ENCODE assay signal across 1 cellular context in genomic region chrX:27918799-27919198, GRCh38.
TF ChIP-seq lines count a peak whose summit lies in the region.

No MANE protein-coding gene starts in this region.

TF ChIP-seq in WTC11, 78 proteins besides CTCF, POLR2A, EP300 and RAD21 (continued from another document):
- TF ChIP-seq ZNF532 (CRISPR knock-in tag; IDR thresholded peaks at IDR 0.05; ENCODE audit: borderline replicate concordance) = no peak
- TF ChIP-seq, protein P1, sequence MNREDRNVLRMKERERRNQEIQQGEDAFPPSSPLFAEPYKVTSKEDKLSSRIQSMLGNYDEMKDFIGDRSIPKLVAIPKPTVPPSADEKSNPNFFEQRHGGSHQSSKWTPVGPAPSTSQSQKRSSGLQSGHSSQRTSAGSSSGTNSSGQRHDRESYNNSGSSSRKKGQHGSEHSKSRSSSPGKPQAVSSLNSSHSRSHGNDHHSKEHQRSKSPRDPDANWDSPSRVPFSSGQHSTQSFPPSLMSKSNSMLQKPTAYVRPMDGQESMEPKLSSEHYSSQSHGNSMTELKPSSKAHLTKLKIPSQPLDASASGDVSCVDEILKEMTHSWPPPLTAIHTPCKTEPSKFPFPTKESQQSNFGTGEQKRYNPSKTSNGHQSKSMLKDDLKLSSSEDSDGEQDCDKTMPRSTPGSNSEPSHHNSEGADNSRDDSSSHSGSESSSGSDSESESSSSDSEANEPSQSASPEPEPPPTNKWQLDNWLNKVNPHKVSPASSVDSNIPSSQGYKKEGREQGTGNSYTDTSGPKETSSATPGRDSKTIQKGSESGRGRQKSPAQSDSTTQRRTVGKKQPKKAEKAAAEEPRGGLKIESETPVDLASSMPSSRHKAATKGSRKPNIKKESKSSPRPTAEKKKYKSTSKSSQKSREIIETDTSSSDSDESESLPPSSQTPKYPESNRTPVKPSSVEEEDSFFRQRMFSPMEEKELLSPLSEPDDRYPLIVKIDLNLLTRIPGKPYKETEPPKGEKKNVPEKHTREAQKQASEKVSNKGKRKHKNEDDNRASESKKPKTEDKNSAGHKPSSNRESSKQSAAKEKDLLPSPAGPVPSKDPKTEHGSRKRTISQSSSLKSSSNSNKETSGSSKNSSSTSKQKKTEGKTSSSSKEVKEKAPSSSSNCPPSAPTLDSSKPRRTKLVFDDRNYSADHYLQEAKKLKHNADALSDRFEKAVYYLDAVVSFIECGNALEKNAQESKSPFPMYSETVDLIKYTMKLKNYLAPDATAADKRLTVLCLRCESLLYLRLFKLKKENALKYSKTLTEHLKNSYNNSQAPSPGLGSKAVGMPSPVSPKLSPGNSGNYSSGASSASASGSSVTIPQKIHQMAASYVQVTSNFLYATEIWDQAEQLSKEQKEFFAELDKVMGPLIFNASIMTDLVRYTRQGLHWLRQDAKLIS (CRISPR knock-in tag; IDR thresholded peaks at IDR 0.05; ENCODE audit: borderline replicate concordance) = no peak
- TF ChIP-seq KAT7 (CRISPR knock-in tag; IDR thresholded peaks at IDR 0.05; ENCODE audit: borderline replicate concordance) = no peak
- TF ChIP-seq, protein P2, sequence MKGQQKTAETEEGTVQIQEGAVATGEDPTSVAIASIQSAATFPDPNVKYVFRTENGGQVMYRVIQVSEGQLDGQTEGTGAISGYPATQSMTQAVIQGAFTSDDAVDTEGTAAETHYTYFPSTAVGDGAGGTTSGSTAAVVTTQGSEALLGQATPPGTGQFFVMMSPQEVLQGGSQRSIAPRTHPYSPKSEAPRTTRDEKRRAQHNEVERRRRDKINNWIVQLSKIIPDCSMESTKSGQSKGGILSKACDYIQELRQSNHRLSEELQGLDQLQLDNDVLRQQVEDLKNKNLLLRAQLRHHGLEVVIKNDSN (CRISPR knock-in tag; IDR thresholded peaks at IDR 0.05) = no peak
- TF ChIP-seq PRRX2 (CRISPR knock-in tag; IDR thresholded peaks at IDR 0.05) = no peak
- no peak for TF ChIP-seq GTF2I (CRISPR knock-in tag; conservative IDR thresholded peaks at IDR 0.05)
- no peak for TF ChIP-seq ZNF512 (CRISPR knock-in tag; IDR thresholded peaks at IDR 0.05; ENCODE audit: borderline replicate concordance)
- no peak for TF ChIP-seq ELF4 (CRISPR knock-in tag; IDR thresholded peaks at IDR 0.05; ENCODE audit: low read depth)
- no peak for TF ChIP-seq EMX1 (CRISPR knock-in tag; IDR thresholded peaks at IDR 0.05)
